9 cellular contexts compared by ENCODE assay signal in genomic region chr12:48789858-48790326, GRCh38. TPM values are rescaled to one million over a fixed set of nuclear protein-coding genes. Genes with fewer than 3 reads are reported as not detected.
DNase-seq lines count a peak whose midpoint lies in the region; ATAC-seq and TF ChIP-seq lines count a peak whose summit lies in the region.
"Had no signal": no experiment of that assay in that cellular context is flagged by ENCODE, and none has a peak within 500 bp of the region (broad histone marks: within the 10 kb centered on the region; RNA-seq: fewer than 3 reads in every experiment).

No MANE protein-coding gene starts in this region.

- 11% methylated on average over 4 of the region's 4 CpGs for WGBS in right cardiac atrium
- 5 to 18% methylated on average over 4 of the region's 4 CpGs for WGBS in sigmoid colon, 2 donors

- H3K4me1 ChIP-seq in right cardiac atrium (ENCODE audit: control insufficient read depth, insufficient read depth, low read length), result peaks cover 7% of the 10 kb centered on the region
- peaks cover 0 to 32% (median 23%) of the 10 kb centered on the region in 4 donors for H3K4me1 ChIP-seq in sigmoid colon

- peak overlapping the region; percentile 97 for H3K4me3 Mint-ChIP-seq in Calu3 (ENCODE audit: low read depth, unreplicated experiment)

- H3K4me1 Mint-ChIP-seq in Calu3 (ENCODE audit: low read depth, unreplicated experiment), result peaks cover 19% of the 10 kb centered on the region

- H3K9me3 Mint-ChIP-seq in Calu3 (ENCODE audit: low read depth, unreplicated experiment), result no peaks in the 10 kb centered on the region

- POLR2A ChIA-PET in RWPE1 (lab: Yijun Ruan, JAX; ENCODE audit: low non-redundant PET), result interaction anchor here (0.6 kb wide), 1 partner anchor 36 kb away, joined by 3 read pairs; no protein-coding TSS in a partner anchor

- TF ChIP-seq CTCF in Calu3 (IDR thresholded peaks at IDR 0.05; ENCODE audit: unreplicated experiment) (no peak), RWPE1 (conservative IDR thresholded peaks at IDR 0.05; ENCODE audit: low read depth) (no peak), sigmoid colon (IDR thresholded peaks at IDR 0.05) (no peak)

- H3K27me3 ChIP-seq in right cardiac atrium (ENCODE audit: control insufficient read depth, insufficient read depth), result no peaks in the 10 kb centered on the region
- no peaks in the 10 kb centered on the region for H3K27me3 ChIP-seq in sigmoid colon

- no peak for DNase-seq in Calu3
- no peak for DNase-seq in RWPE1 (ENCODE audit: low spot score)
- no peak for DNase-seq in right cardiac atrium
- DNase-seq in sigmoid colon, result no peak
- no peak for DNase-seq in stimulated activated naive CD4-positive, alpha-beta T cell treated with Interleukin-2 at 50 U/mL for 16 hours (lab: John Stamatoyannopoulos, UW)
- DNase-seq in activated CD4-positive, alpha-beta T cell treated with anti-CD3 and anti-CD28 coated beads for 1 hour, result no peak
- DNase-seq: activated gamma-delta T cell had no signal

- ATAC-seq in right cardiac atrium (no peak), HG02678 (IDR thresholded peaks at IDR 0.05; ENCODE audit: unreplicated experiment) (no peak), HG02973 (IDR thresholded peaks at IDR 0.05; ENCODE audit: unreplicated experiment) (no peak)

- TF ChIP-seq POLR2A in sigmoid colon (IDR thresholded peaks at IDR 0.05), result no peak

- H3K4me3 ChIP-seq in right cardiac atrium (ENCODE audit: low read length) (peak overlapping the region; percentile 99), sigmoid colon (peak overlapping the region; percentile 72 to 96 (median 83))

- intact Hi-C loops in Calu3 (cut with micrococcal nuclease; ENCODE audit: unreplicated experiment) (no loop called here), right cardiac atrium (cut with DNase I) (no loop called here), sigmoid colon (cut with DNase I) (no loop called here)

- peaks cover 22% of the 10 kb centered on the region for H3K36me3 Mint-ChIP-seq in Calu3 (ENCODE audit: insufficient read depth, unreplicated experiment)

- TF ChIP-seq EP300 in sigmoid colon (IDR thresholded peaks at IDR 0.05), result no peak

- H3K9me3 ChIP-seq in right cardiac atrium (ENCODE audit: control insufficient read depth, low read length) (no peaks in the 10 kb centered on the region), sigmoid colon (no peaks in the 10 kb centered on the region)

- no peaks in the 10 kb centered on the region for H3K27me3 Mint-ChIP-seq in Calu3 (ENCODE audit: unreplicated experiment)

- H3K27ac Mint-ChIP-seq in Calu3 (ENCODE audit: unreplicated experiment), result peak overlapping the region; percentile 67

- CTCF ChIA-PET in Calu3 (lab: Charles Lee) (interaction anchor here (0.6 to 1.9 kb wide), 3 partner anchors 25 to 244 kb away, joined by 5 to 7 read pairs (median 7); no protein-coding TSS in a partner anchor), RWPE1 (lab: Yijun Ruan, JAX) (interaction anchor here (0.7 to 1.8 kb wide), 2 partner anchors 14 to 36 kb away, joined by 3 to 4 read pairs; no protein-coding TSS in a partner anchor)

- no peaks in the 10 kb centered on the region for H3K36me3 ChIP-seq in sigmoid colon

- BruUV-seq in Calu3 (replicated peaks; lab: Mats Ljungman, UMichigan), result no TSS peak

- H3K27ac ChIP-seq in RWPE1 (peak overlapping the region; percentile 79), right cardiac atrium (ENCODE audit: low read length) (no peak overlapping the region), sigmoid colon (peak overlapping the region; percentile 81 to 88 (median 87))

RNA-seq across cellular contexts. Expression of gene ADCY6, which starts 1.0 kb away (rescaled TPM):
- 39.0 and 42.9 TPM in 2 replicates for total RNA-seq in Calu3 (2022)
- total RNA-seq in right cardiac atrium, result 100 to 1,000 TPM in 1 of 4 donors, 10 to 100 TPM in 3; 75.0 to 125 (median 96.6) TPM
- 51.4 TPM for polyA plus RNA-seq in right cardiac atrium
- total RNA-seq in sigmoid colon, result 10 to 100 TPM; 15.2 to 28.5 (median 16.6) TPM
- polyA plus RNA-seq in sigmoid colon, result 10 to 100 TPM; 10.2 to 52.5 (median 10.9) TPM

RNA-seq across cellular contexts. Expression of gene CACNB3, which starts 28.4 kb away (rescaled TPM):
- total RNA-seq in Calu3 (2022) (17.9 and 21.1 TPM in 2 replicates), right cardiac atrium (1 to 10 TPM; 6.1 to 7.6 (median 7.1) TPM), sigmoid colon (10 to 100 TPM; 10.7 to 32.1 (median 18.4) TPM)
- polyA plus RNA-seq in right cardiac atrium (3.5 TPM), sigmoid colon (10 to 100 TPM; 21.0 to 23.4 (median 22.0) TPM)
